ENCODE assay signal across 10 cellular contexts in genomic region chr1:173112129-173112528, GRCh38.
DNase-seq lines count a peak whose midpoint lies in the region; ATAC-seq and TF ChIP-seq lines count a peak whose summit lies in the region.
"Had no signal": no experiment of that assay in that cellular context is flagged by ENCODE, and none has a peak within 500 bp of the region (broad histone marks: within the 10 kb centered on the region; RNA-seq: fewer than 3 reads in every experiment).

No MANE protein-coding gene starts in this region.

- peak; percentile 99 for ATAC-seq in GM19351 (IDR thresholded peaks at IDR 0.05; ENCODE audit: unreplicated experiment)
- ATAC-seq in HG03039 (IDR thresholded peaks at IDR 0.05; ENCODE audit: unreplicated experiment): peak; percentile 87
- ATAC-seq in sciatic nerve: peak; percentile 48
- ATAC-seq: naive thymus-derived CD8-positive, alpha-beta T cell had no signal

- intact Hi-C loops in sciatic nerve (cut with DNase I) (no loop called here), prostate gland (cut with DNase I) (no loop called here), left ventricle myocardium inferior (cut with micrococcal nuclease) (no loop called here)

- H3K9me3 ChIP-seq in prostate gland (no peaks in the 10 kb centered on the region), left ventricle myocardium inferior (replicated peaks) (peaks cover 18% of the 10 kb centered on the region)

- no peak for TF ChIP-seq POLR2A in prostate gland (IDR thresholded peaks at IDR 0.05)

- no peaks in the 10 kb centered on the region for H3K27me3 ChIP-seq in prostate gland (replicated peaks; ENCODE audit: insufficient read depth)
- no peaks in the 10 kb centered on the region for H3K27me3 ChIP-seq in left ventricle myocardium inferior (ENCODE audit: low read depth)
- H3K27me3 ChIP-seq: dorsolateral prefrontal cortex had no signal

- no peak for TF ChIP-seq CTCF in prostate gland (IDR thresholded peaks at IDR 0.05)
- TF ChIP-seq CTCF in left ventricle myocardium inferior (IDR thresholded peaks at IDR 0.05; ENCODE audit: borderline replicate concordance): no peak

- DNase-seq in RPMI8226 (peak; percentile 15), sciatic nerve (ENCODE audit: low spot score) (no peak), ureter (ENCODE audit: low spot score) (no peak), prostate gland (ENCODE audit: low spot score) (no peak), left ventricle myocardium inferior (no peak), NCI-H2196 (lab: John Stamatoyannopoulos, UW; ENCODE audit: unreplicated experiment) (no peak)
- DNase-seq: dorsolateral prefrontal cortex; naive thymus-derived CD8-positive, alpha-beta T cell had no signal

- H3K4me1 ChIP-seq in prostate gland (replicated peaks) (no peaks in the 10 kb centered on the region), left ventricle myocardium inferior (peaks cover 2% of the 10 kb centered on the region)

- H3K27ac ChIP-seq in prostate gland (no peak overlapping the region), left ventricle myocardium inferior (replicated peaks) (no peak overlapping the region)

- H3K4me3 ChIP-seq in prostate gland (no peak overlapping the region), left ventricle myocardium inferior (no peak overlapping the region)
- H3K4me3 ChIP-seq: dorsolateral prefrontal cortex had no signal

- no peaks in the 10 kb centered on the region for H3K36me3 ChIP-seq in prostate gland
- H3K36me3 ChIP-seq in left ventricle myocardium inferior: no peaks in the 10 kb centered on the region

Comparison
In these comparisons a context has a peak if more than half of its experiments do, and no peak if none do; other contexts are left out.
1. ATAC-seq: peak in every context shown above with its lines; median percentile 99 in GM19351; 87 in HG03039; 48 in sciatic nerve.